ENCODE assay signal across 1 cellular context in genomic region chr14:67919259-67919658, GRCh38.
TF ChIP-seq lines count a peak whose summit lies in the region.

No MANE protein-coding gene starts in this region.

TF ChIP-seq in GM23338, 12 proteins besides CTCF, POLR2A, EP300 and RAD21:
- TF ChIP-seq CREB1 (CRISPR knock-in tag; IDR thresholded peaks at IDR 0.05; ENCODE audit: low read depth) (no peak), EZH2phosphoT487 (IDR thresholded peaks at IDR 0.05; ENCODE audit: unreplicated experiment) (no peak), ETS1 (IDR thresholded peaks at IDR 0.05) (no peak), JUNB (IDR thresholded peaks at IDR 0.05; ENCODE audit: unreplicated experiment) (no peak), POLR2AphosphoS5 (IDR thresholded peaks at IDR 0.05; ENCODE audit: low read depth) (no peak), EZH2 (IDR thresholded peaks at IDR 0.05; ENCODE audit: low read depth, unreplicated experiment) (no peak), STAT1 (IDR thresholded peaks at IDR 0.05; ENCODE audit: unreplicated experiment) (no peak), ZNF462 (CRISPR knock-in tag; IDR thresholded peaks at IDR 0.05) (no peak), REST (IDR thresholded peaks at IDR 0.05; ENCODE audit: unreplicated experiment) (no peak), ZNF114 (CRISPR knock-in tag; IDR thresholded peaks at IDR 0.05) (no peak)
